Comparison of ENCODE assay signal across 18 cellular contexts in genomic region chr19:30530751-30531150, GRCh38.
A peak's percentile ranks its signal among the peaks of the same experiment; 100 is the strongest.
DNase-seq lines count a peak whose midpoint lies in the region; ATAC-seq and TF ChIP-seq lines count a peak whose summit lies in the region.
"Had no signal": no experiment of that assay in that cellular context is flagged by ENCODE, and none has a peak within 500 bp of the region (broad histone marks: within the 10 kb centered on the region; RNA-seq: fewer than 3 reads in every experiment).

No MANE protein-coding gene starts in this region.

- H3K4me3 Mint-ChIP-seq in brain (no peak overlapping the region), nephron progenitor cell (no peak overlapping the region)
- no peak overlapping the region for H3K4me3 Mint-ChIP-seq in activated CD8-positive, alpha-beta T cell treated with anti-CD3 and anti-CD28 coated beads for 36 hours
- H3K4me3 Mint-ChIP-seq: CD14-positive monocyte; CD4-positive, alpha-beta T cell; CD8-positive, alpha-beta memory T cell had no signal

- peak; percentile 9 for DNase-seq in NCI-H2171 treated with DMSO at 0.1 percent for 48 hours (lab: John Stamatoyannopoulos, UW)
- DNase-seq in NCI-H2171 (lab: John Stamatoyannopoulos, UW) = no peak
- DNase-seq in islet precursor cell = peak; percentile 22
- DNase-seq in NCI-H226 = no peak
- DNase-seq in nephron progenitor cell = no peak
- no peak for DNase-seq in activated CD8-positive, alpha-beta T cell treated with anti-CD3 and anti-CD28 coated beads for 36 hours
- DNase-seq: 8988T; ACHN; AML-193; BE2C; CD4-positive, alpha-beta T cell; CD8-positive, alpha-beta memory T cell; DMS153; DND-41; GOT3 had no signal

- CTCF ChIA-PET in activated CD8-positive, alpha-beta T cell treated with anti-CD3 and anti-CD28 coated beads for 36 hours (lab: Charles Lee) = no interaction called here

- TF ChIP-seq CTCF in brain (conservative IDR thresholded peaks at IDR 0.05) = no peak
- no peak for TF ChIP-seq CTCF in nephron progenitor cell (IDR thresholded peaks at IDR 0.05)
- no peak for TF ChIP-seq CTCF in activated CD8-positive, alpha-beta T cell treated with anti-CD3 and anti-CD28 coated beads for 36 hours (IDR thresholded peaks at IDR 0.05)

- H3K36me3 Mint-ChIP-seq in brain (peaks cover 3% of the 10 kb centered on the region), nephron progenitor cell (ENCODE audit: low read depth) (no peaks in the 10 kb centered on the region)
- no peaks in the 10 kb centered on the region for H3K36me3 Mint-ChIP-seq in activated CD8-positive, alpha-beta T cell treated with anti-CD3 and anti-CD28 coated beads for 36 hours (ENCODE audit: low read depth)
- H3K36me3 Mint-ChIP-seq: CD14-positive monocyte; CD8-positive, alpha-beta memory T cell had no signal

- H3K9me3 Mint-ChIP-seq in brain (peaks cover 0 to 2% (median 0%) of the 10 kb centered on the region in 5 experiments), nephron progenitor cell (no peaks in the 10 kb centered on the region)
- H3K9me3 Mint-ChIP-seq in activated CD8-positive, alpha-beta T cell treated with anti-CD3 and anti-CD28 coated beads for 36 hours = no peaks in the 10 kb centered on the region
- H3K9me3 Mint-ChIP-seq: CD4-positive, alpha-beta T cell; CD8-positive, alpha-beta memory T cell had no signal

- H3K27ac Mint-ChIP-seq in brain = peak overlapping the region in 3 of 5 experiments; percentile 35 to 80 (median 42)
- H3K27ac Mint-ChIP-seq in nephron progenitor cell = no peak overlapping the region
- H3K27ac Mint-ChIP-seq in activated CD8-positive, alpha-beta T cell treated with anti-CD3 and anti-CD28 coated beads for 36 hours = no peak overlapping the region
- H3K27ac Mint-ChIP-seq: CD14-positive monocyte; CD4-positive, alpha-beta T cell had no signal

- ATAC-seq in activated CD8-positive, alpha-beta T cell treated with anti-CD3 and anti-CD28 coated beads for 36 hours = no peak
- ATAC-seq: A549 had no signal

- H3K27me3 Mint-ChIP-seq in brain = no peaks in the 10 kb centered on the region
- peaks cover 6% of the 10 kb centered on the region for H3K27me3 Mint-ChIP-seq in nephron progenitor cell (ENCODE audit: low read depth, poor library complexity)
- no peaks in the 10 kb centered on the region for H3K27me3 Mint-ChIP-seq in activated CD8-positive, alpha-beta T cell treated with anti-CD3 and anti-CD28 coated beads for 36 hours
- H3K27me3 Mint-ChIP-seq: CD4-positive, alpha-beta T cell; CD8-positive, alpha-beta memory T cell had no signal

- intact Hi-C loops in activated CD8-positive, alpha-beta T cell treated with anti-CD3 and anti-CD28 coated beads for 36 hours (cut with micrococcal nuclease) = no loop called here

- peaks cover 6% of the 10 kb centered on the region for H3K4me1 Mint-ChIP-seq in brain
- no peaks in the 10 kb centered on the region for H3K4me1 Mint-ChIP-seq in nephron progenitor cell
- H3K4me1 Mint-ChIP-seq in activated CD8-positive, alpha-beta T cell treated with anti-CD3 and anti-CD28 coated beads for 36 hours (ENCODE audit: low read depth) = no peaks in the 10 kb centered on the region
- H3K4me1 Mint-ChIP-seq: CD14-positive monocyte; CD8-positive, alpha-beta memory T cell had no signal

- POLR2A ChIA-PET in activated CD8-positive, alpha-beta T cell treated with anti-CD3 and anti-CD28 coated beads for 36 hours (lab: Charles Lee) = no interaction called here

Comparison
In these comparisons a context has a peak if more than half of its experiments do, and no peak if none do; other contexts are left out.
1. DNase-seq: peak in NCI-H2171 treated with DMSO at 0.1 percent for 48 hours (single experiment) and islet precursor cell (single experiment); none in NCI-H2171 (single experiment), NCI-H226 (single experiment), nephron progenitor cell (single experiment) and activated CD8-positive, alpha-beta T cell treated with anti-CD3 and anti-CD28 coated beads for 36 hours (single experiment).
2. H3K27ac Mint-ChIP-seq: peak in brain (3 of 5); none in nephron progenitor cell (single experiment) and activated CD8-positive, alpha-beta T cell treated with anti-CD3 and anti-CD28 coated beads for 36 hours (single experiment).